ENCODE assay signal across 1 cellular context in genomic region chr10:24643679-24644209, GRCh38.
TF ChIP-seq lines count a peak whose summit lies in the region.

No MANE protein-coding gene starts in this region.

TF ChIP-seq in K562, 482 proteins besides CTCF, POLR2A, EP300 and RAD21 (continued from another document):
- TF ChIP-seq, protein P1, sequence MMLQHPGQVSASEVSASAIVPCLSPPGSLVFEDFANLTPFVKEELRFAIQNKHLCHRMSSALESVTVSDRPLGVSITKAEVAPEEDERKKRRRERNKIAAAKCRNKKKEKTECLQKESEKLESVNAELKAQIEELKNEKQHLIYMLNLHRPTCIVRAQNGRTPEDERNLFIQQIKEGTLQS (IDR thresholded peaks at IDR 0.05), result peak; percentile 84
- TF ChIP-seq, protein P1 (CRISPR knock-in tag; conservative IDR thresholded peaks at IDR 0.05), result no peak
- TF ChIP-seq MEIS2 (IDR thresholded peaks at IDR 0.05; ENCODE audit: partially characterized antibody) (peak; percentile 65), ZNF408 (CRISPR knock-in tag; IDR thresholded peaks at IDR 0.05; ENCODE audit: low read depth) (no peak), SMARCA5 (IDR thresholded peaks at IDR 0.05) (no peak), DPF2 (IDR thresholded peaks at IDR 0.05) (peak; percentile 58), JUND (IDR thresholded peaks at IDR 0.05; ENCODE audit: borderline replicate concordance, low read depth, low read length) (peak; percentile 86), JUND (tag; IDR thresholded peaks at IDR 0.05; ENCODE audit: borderline replicate concordance, low read depth, low read length) (peak; percentile 52; the same call in 1 of the 3 replicates), PKNOX1 (IDR thresholded peaks at IDR 0.05) (peak; percentile 35; the same call in 1 of the 2 replicates), BCOR (IDR thresholded peaks at IDR 0.05) (0 out of 2 replicates have a peak, but pooled peaks have one; percentile 29), RCOR1 (IDR thresholded peaks at IDR 0.05; ENCODE audit: borderline replicate concordance in 1 of 2, low read depth in 2 of 2, low read length in 2 of 2) (peak in 1 of 2 experiments; percentile 14; a peak in 1 of 4 replicates), KDM1A (IDR thresholded peaks at IDR 0.05) (peak in 1 of 2 experiments; percentile 34; a peak in 1 of 4 replicates), JUN (IDR thresholded peaks at IDR 0.05; ENCODE audit: borderline replicate concordance, low read depth, low read length) (0 out of 2 replicates have a peak, but pooled peaks have one; percentile 9), JUN (CRISPR knock-in tag; IDR thresholded peaks at IDR 0.05; ENCODE audit: borderline replicate concordance) (no peak), ARID1B (IDR thresholded peaks at IDR 0.05) (peak; percentile 58), FOSL1 (tag; conservative IDR thresholded peaks at IDR 0.05) (peak; percentile 59; the same call in 1 of the 2 replicates), PATZ1 (CRISPR knock-in tag; IDR thresholded peaks at IDR 0.05; ENCODE audit: borderline replicate concordance) (no peak), CBFA2T3 (IDR thresholded peaks at IDR 0.05) (0 out of 2 replicates have a peak, but pooled peaks have one; percentile 4), PBX2 (CRISPR knock-in tag; IDR thresholded peaks at IDR 0.05; ENCODE audit: low read depth) (no peak), PBX2 (tag; conservative IDR thresholded peaks at IDR 0.05; ENCODE audit: low read depth) (peak; percentile 45), CUX1 (CRISPR knock-in tag; IDR thresholded peaks at IDR 0.05) (no peak), SMARCE1 (IDR thresholded peaks at IDR 0.05) (0 out of 2 replicates have a peak, but pooled peaks have one; percentile 28), MAZ (CRISPR knock-in tag; conservative IDR thresholded peaks at IDR 0.05 in 1 of 2, IDR thresholded peaks at IDR 0.05 in 1 of 2) (0 out of 4 replicates have a peak, but pooled peaks of 1 of the 2 experiments have one; percentile 0)
- TF ChIP-seq, protein P2, sequence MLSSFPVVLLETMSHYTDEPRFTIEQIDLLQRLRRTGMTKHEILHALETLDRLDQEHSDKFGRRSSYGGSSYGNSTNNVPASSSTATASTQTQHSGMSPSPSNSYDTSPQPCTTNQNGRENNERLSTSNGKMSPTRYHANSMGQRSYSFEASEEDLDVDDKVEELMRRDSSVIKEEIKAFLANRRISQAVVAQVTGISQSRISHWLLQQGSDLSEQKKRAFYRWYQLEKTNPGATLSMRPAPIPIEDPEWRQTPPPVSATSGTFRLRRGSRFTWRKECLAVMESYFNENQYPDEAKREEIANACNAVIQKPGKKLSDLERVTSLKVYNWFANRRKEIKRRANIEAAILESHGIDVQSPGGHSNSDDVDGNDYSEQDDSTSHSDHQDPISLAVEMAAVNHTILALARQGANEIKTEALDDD (IDR thresholded peaks at IDR 0.05), result peak; percentile 67; the same call in 1 of the 2 replicates
